Comparison of ENCODE assay signal across 1 cellular context in the genomic region with DNA sequence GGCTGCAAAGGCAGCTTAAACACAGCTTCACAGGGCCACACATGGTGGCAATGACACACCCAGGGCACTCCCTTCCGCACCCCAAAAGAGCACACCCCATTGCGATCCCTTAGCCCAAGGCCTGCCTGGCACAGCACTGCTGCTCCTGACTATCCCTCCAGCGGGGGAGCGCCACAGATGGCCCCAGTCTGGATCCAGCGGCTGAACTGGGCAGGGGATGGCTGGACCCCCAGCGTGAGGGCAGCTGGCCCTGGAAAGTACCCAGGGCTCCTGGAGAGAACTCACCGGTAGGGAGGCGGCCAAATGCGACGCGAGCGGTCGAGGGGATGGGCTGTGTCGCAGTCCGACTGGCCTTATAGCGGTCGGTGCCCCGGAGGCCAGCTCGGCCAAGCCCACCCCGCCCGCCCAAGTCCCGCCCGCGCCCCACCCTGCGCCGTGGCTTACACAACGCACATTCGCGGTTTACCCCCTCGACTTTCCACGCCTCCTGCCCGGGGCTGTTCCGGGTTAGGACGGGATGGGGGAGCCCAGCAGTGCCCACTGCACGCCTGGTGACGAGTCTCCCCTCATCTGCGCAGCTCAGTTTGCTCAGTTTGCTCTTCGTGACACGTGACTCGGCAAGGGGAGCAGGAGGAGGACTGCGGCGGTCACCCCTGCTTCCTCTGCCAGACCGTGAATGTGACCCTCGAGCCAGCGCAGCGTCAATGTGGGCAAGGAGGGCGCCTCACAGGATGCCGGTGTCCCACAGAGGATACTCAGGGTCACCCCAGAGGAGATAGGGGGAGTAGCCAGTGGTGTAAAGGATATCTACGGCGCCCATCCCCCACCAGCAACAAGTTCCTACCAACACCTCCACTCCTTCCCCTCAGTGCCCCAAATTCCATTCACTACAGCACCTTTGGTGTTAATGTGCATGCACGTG.
TF ChIP-seq lines count a peak whose summit lies in the region.

A gene (minus strand): TSS at position 328 of the 922 bp plus-strand sequence. CDS start 652 bp downstream, outside the sequence.

TF ChIP-seq in WTC11, 78 proteins besides CTCF, POLR2A, EP300 and RAD21 (continued from another document):
- TF ChIP-seq ZBTB21 (CRISPR knock-in tag; IDR thresholded peaks at IDR 0.05; ENCODE audit: borderline replicate concordance) (no peak), MYBL2 (CRISPR knock-in tag; IDR thresholded peaks at IDR 0.05) (no peak)
- TF ChIP-seq, protein P1, sequence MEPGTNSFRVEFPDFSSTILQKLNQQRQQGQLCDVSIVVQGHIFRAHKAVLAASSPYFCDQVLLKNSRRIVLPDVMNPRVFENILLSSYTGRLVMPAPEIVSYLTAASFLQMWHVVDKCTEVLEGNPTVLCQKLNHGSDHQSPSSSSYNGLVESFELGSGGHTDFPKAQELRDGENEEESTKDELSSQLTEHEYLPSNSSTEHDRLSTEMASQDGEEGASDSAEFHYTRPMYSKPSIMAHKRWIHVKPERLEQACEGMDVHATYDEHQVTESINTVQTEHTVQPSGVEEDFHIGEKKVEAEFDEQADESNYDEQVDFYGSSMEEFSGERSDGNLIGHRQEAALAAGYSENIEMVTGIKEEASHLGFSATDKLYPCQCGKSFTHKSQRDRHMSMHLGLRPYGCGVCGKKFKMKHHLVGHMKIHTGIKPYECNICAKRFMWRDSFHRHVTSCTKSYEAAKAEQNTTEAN (CRISPR knock-in tag; IDR thresholded peaks at IDR 0.05): no peak
TF ChIP-seq in WTC11: peak in this region for 5.
